Comparison of ENCODE assay signal across 8 cellular contexts in genomic region chr7:149856-150636, GRCh38. TPM values are rescaled to one million over a fixed set of nuclear protein-coding genes. Genes with fewer than 3 reads are reported as not detected.
DNase-seq lines count a peak whose midpoint lies in the region; ATAC-seq and TF ChIP-seq lines count a peak whose summit lies in the region.

No MANE protein-coding gene starts in this region.

- peak; percentile 16 for DNase-seq in EH (ENCODE audit: low read depth)
- DNase-seq in T-cell = peak in 15 of 34 experiments; percentile 4 to 39 (median 18)
- DNase-seq in central memory CD4-positive, alpha-beta T cell = peak; percentile 3
- DNase-seq in lung microvascular endothelial cell (ENCODE audit: low read depth in 2 of 2) = peak; percentile 24 to 27
- DNase-seq in stimulated activated CD8-positive, alpha-beta memory T cell treated with anti-CD3 and anti-CD28 coated beads, Interleukin-2, amount 100 ng/mL, for 48 hours (ENCODE audit: low read depth in 2 of 2) = peak; percentile 20 to 21
- DNase-seq in NCI-H2107 (lab: John Stamatoyannopoulos, UW) = no peak
- DNase-seq in GM13976 (ENCODE audit: low spot score) = no peak

- peak; percentile 17 for ATAC-seq in HG02981 (IDR thresholded peaks at IDR 0.05; ENCODE audit: unreplicated experiment)
- peak in 2 of 4 experiments; percentile 3 to 4 for ATAC-seq in T-cell (replicated peaks in 1 of 4)

- CTCF ChIA-PET in T-cell (lab: Charles Lee) = no interaction called here

- TF ChIP-seq CTCF in GM13976 (IDR thresholded peaks at IDR 0.05; ENCODE audit: borderline replicate concordance, control extremely low read depth, extremely low read depth, insufficient read depth, missing control alignments) = no peak

- peaks cover 16 to 22% (median 20%) of the 10 kb centered on the region in 3 donors for H3K4me1 Mint-ChIP-seq in T-cell

- H3K4me3 Mint-ChIP-seq in T-cell = peak overlapping the region; percentile 88 to 93 (median 89)

- POLR2A ChIA-PET in T-cell (lab: Charles Lee) = no interaction called here

- peaks cover 8% of the 10 kb centered on the region for H3K36me3 Mint-ChIP-seq in T-cell

- H3K9me3 Mint-ChIP-seq in T-cell = no peaks in the 10 kb centered on the region

- no peaks in the 10 kb centered on the region for H3K27me3 Mint-ChIP-seq in T-cell

- H3K27ac Mint-ChIP-seq in T-cell = peak overlapping the region; percentile 99 to 100

- in situ Hi-C loops in GM13976 (cut with MboI; ENCODE audit: low sequenced_read_pairs, unreplicated experiment) = no loop called here

RNA-seq across cellular contexts. Expression of gene FAM20C, which starts 42.3 kb away (rescaled TPM):
- total RNA-seq in T-cell (1 to 10 TPM in 3 of 5 donors, under 1 TPM in 2; 0.18 to 2.0 (median 1.2) TPM), lung microvascular endothelial cell (0.65 and 0.79 TPM in 2 replicates)

Comparison
In these comparisons a context has a peak if more than half of its experiments do, and no peak if none do; other contexts are left out.
1. DNase-seq: peak in EH (single experiment), central memory CD4-positive, alpha-beta T cell (single experiment), lung microvascular endothelial cell (2 of 2) and stimulated activated CD8-positive, alpha-beta memory T cell treated with anti-CD3 and anti-CD28 coated beads, Interleukin-2, amount 100 ng/mL, for 48 hours (2 of 2); none in NCI-H2107 (single experiment) and GM13976 (single experiment).